In the genomic region with DNA sequence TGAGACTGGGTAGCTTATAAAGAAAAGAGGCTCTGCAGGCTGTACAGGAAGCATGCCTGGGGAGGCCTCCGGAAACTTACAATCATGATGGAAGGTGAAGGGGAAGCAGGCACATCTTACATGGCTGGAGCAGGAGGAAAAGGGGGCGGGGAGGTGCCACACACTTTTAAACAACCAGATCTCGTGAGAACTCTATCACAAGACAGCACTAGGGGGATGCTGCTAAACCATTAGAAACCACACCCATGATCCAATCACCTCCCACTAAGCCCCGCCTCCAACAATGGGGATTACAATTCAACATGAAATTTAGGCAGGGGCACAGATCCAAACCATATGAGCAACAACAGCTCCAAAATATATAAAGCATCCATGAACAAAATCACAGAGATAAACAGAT, we compare ENCODE assay signal across 20 cellular contexts. TPM values are rescaled to one million over a fixed set of nuclear protein-coding genes. Genes with fewer than 3 reads are reported as not detected.
DNase-seq lines count a peak whose midpoint lies in the region; TF ChIP-seq lines count a peak whose summit lies in the region.
"Had no signal": no experiment of that assay in that cellular context is flagged by ENCODE, and none has a peak within 500 bp of the region (broad histone marks: within the 10 kb centered on the region; RNA-seq: fewer than 3 reads in every experiment).

No MANE protein-coding gene starts in this region.

- H3K9ac ChIP-seq in Karpas-422 (ENCODE audit: low read length) (no peak overlapping the region), mesendoderm (ENCODE audit: low read length) (no peak overlapping the region)

- 0 out of 2 replicates have a peak overlapping the region, but pooled peaks have one; percentile 67 for H2AFZ ChIP-seq in Karpas-422 (ENCODE audit: low read length)

- no peak overlapping the region for H4K5ac ChIP-seq in mesendoderm (ENCODE audit: low read length)

- H2BK15ac ChIP-seq in mesendoderm (replicated peaks; ENCODE audit: low read depth): no peak overlapping the region

- H3K27ac ChIP-seq in Karpas-422 (ENCODE audit: low read length) (no peak overlapping the region), mesendoderm (ENCODE audit: low read depth, low read length) (no peak overlapping the region), coronary artery (no peak overlapping the region)
- H3K27ac ChIP-seq: 22Rv1 had no signal

- no peak overlapping the region for H3K56ac ChIP-seq in mesendoderm (ENCODE audit: low read length)

- intact Hi-C loops in posterior vena cava (cut with DNase I): no loop called here

- H3K18ac ChIP-seq in mesendoderm (ENCODE audit: low read length): no peak overlapping the region

- no peaks in the 10 kb centered on the region for H3K79me1 ChIP-seq in mesendoderm (ENCODE audit: low read length)

- H3K4me2 ChIP-seq in Karpas-422 (ENCODE audit: low read depth, low read length, poor library complexity, severe bottlenecking) (peak overlapping the region; percentile 39), mesendoderm (ENCODE audit: low read length) (no peak overlapping the region)

- no peak overlapping the region for H2AK5ac ChIP-seq in mesendoderm (ENCODE audit: low read length)

- H3K27me3 ChIP-seq in Karpas-422 (ENCODE audit: low read length) (no peaks in the 10 kb centered on the region), mesendoderm (ENCODE audit: insufficient read depth, low read length, poor library complexity) (no peaks in the 10 kb centered on the region)

- H2BK120ac ChIP-seq in mesendoderm (ENCODE audit: low read depth, low read length): no peak overlapping the region

- DNase-seq in NCI-H82 (lab: John Stamatoyannopoulos, UW): peak; percentile 54
- DNase-seq in NCI-H82 treated with DMSO at 0.1 percent for 48 hours (lab: John Stamatoyannopoulos, UW; ENCODE audit: unreplicated experiment): no peak
- DNase-seq in Karpas-422: peak; percentile 54
- DNase-seq in UCSD-AML1 (lab: John Stamatoyannopoulos, UW; ENCODE audit: unreplicated experiment): peak; percentile 48
- peak; percentile 47 for DNase-seq in mesendoderm
- no peak for DNase-seq in posterior vena cava (ENCODE audit: low spot score)
- no peak for DNase-seq in activated naive CD4-positive, alpha-beta T cell treated with anti-CD3 and anti-CD28 coated beads, Interleukin-2, amount 50 U/mL, for 16 hours
- DNase-seq in coronary artery (ENCODE audit: low spot score): no peak
- DNase-seq: CD4-positive, CD25-positive, alpha-beta regulatory T cell; DMS153; HFFc6; MM.1S; NCI-H1092 treated with DMSO at 0.1 percent for 48 hours; NCI-H146; NCI-H2029 treated with DMSO at 0.1 percent for 48 hours; NCI-H2171 treated with DMSO at 0.1 percent for 48 hours; NCI-H446 treated with DMSO at 0.1 percent for 48 hours; RPMI8226; SIG-M5 had no signal

- H3K4me3 ChIP-seq in Karpas-422 (ENCODE audit: low read length) (peak overlapping the region; percentile 24; the same call in 1 of the 2 replicates), mesendoderm (ENCODE audit: low read length) (no peak overlapping the region), coronary artery (no peak overlapping the region)

- H3K9me2 ChIP-seq in Karpas-422 (replicated peaks; ENCODE audit: insufficient read depth, low read length): no peaks in the 10 kb centered on the region

- H3K4ac ChIP-seq in mesendoderm (ENCODE audit: low read depth, low read length): no peak overlapping the region

- no peaks in the 10 kb centered on the region for H3K9me3 ChIP-seq in Karpas-422 (ENCODE audit: low read length)

- no peak overlapping the region for H2BK5ac ChIP-seq in mesendoderm (ENCODE audit: low read length)

- H3K36me3 ChIP-seq in Karpas-422 (ENCODE audit: insufficient read depth, low read length) (no peaks in the 10 kb centered on the region), mesendoderm (ENCODE audit: control insufficient read depth, insufficient read depth, low read length) (no peaks in the 10 kb centered on the region)

- no peaks in the 10 kb centered on the region for H4K20me1 ChIP-seq in Karpas-422 (ENCODE audit: insufficient read depth, low read depth, low read length)

- peaks cover 4% of the 10 kb centered on the region for H3K4me1 ChIP-seq in Karpas-422 (ENCODE audit: low read length)
- H3K4me1 ChIP-seq in mesendoderm (ENCODE audit: control insufficient read depth, low read depth, low read length): no peaks in the 10 kb centered on the region

- H3K79me2 ChIP-seq in Karpas-422 (ENCODE audit: low read length) (no peaks in the 10 kb centered on the region), mesendoderm (ENCODE audit: control insufficient read depth, insufficient read depth, low read length) (no peaks in the 10 kb centered on the region)

- no peak overlapping the region for H4K8ac ChIP-seq in mesendoderm (ENCODE audit: low read depth, low read length)

- WGBS in mesendoderm (ENCODE audit: extremely low coverage, insufficient coverage, low lambda C conversion rate): no CpG with 5 or more reads among the region's 4 CpGs

- no peak overlapping the region for H3K23ac ChIP-seq in mesendoderm (ENCODE audit: low read length)

- TF ChIP-seq CTCF in coronary artery (IDR thresholded peaks at IDR 0.05): no peak

RNA-seq across cellular contexts. Expression of a gene that starts 46.5 kb away (rescaled TPM):
- 29.3 and 31.7 TPM in 2 replicates for total RNA-seq in Karpas-422 (2014; rRNA removed; shearing (Covaris generic); ENCODE audit: low replicate concordance)
- 49.0 TPM for polyA plus RNA-seq in mesendoderm (2013, experiment 1 of 2)
- 48.8 TPM for polyA plus RNA-seq in mesendoderm (2013, experiment 2 of 2)
- 10 to 100 TPM; 13.0 to 15.9 TPM for total RNA-seq in posterior vena cava

Comparison
In these comparisons a context has a peak if more than half of its experiments do, and no peak if none do; other contexts are left out.
1. DNase-seq: peak in NCI-H82 (single experiment), Karpas-422 (single experiment), UCSD-AML1 (single experiment) and mesendoderm (single experiment); none in NCI-H82 treated with DMSO at 0.1 percent for 48 hours (single experiment), posterior vena cava (single experiment), activated naive CD4-positive, alpha-beta T cell treated with anti-CD3 and anti-CD28 coated beads, Interleukin-2, amount 50 U/mL, for 16 hours (single experiment) and coronary artery (single experiment).